18 cellular contexts compared by ENCODE assay signal in genomic region chr5:43428034-43428712, GRCh38. TPM values are rescaled to one million over a fixed set of nuclear protein-coding genes. Genes with fewer than 3 reads are reported as not detected.
DNase-seq lines count a peak whose midpoint lies in the region; ATAC-seq, FAIRE-seq and TF ChIP-seq lines count a peak whose summit lies in the region.
"Had no signal": no experiment of that assay in that cellular context is flagged by ENCODE, and none has a peak within 500 bp of the region (broad histone marks: within the 10 kb centered on the region; RNA-seq: fewer than 3 reads in every experiment).

No MANE protein-coding gene starts in this region.

- H3K27ac ChIP-seq in SJSA1 (0 out of 2 replicates have a peak overlapping the region, but pooled peaks have one; percentile 18), osteoblast (ENCODE audit: low read depth, low read length) (no peak overlapping the region), A673 (ENCODE audit: low read depth, low read length, poor library complexity, severe bottlenecking) (no peak overlapping the region)
- H3K27ac ChIP-seq: C4-2B, tibial artery had no signal

- H4K20me1 ChIP-seq in osteoblast (ENCODE audit: insufficient read depth, low read length), result no peaks in the 10 kb centered on the region

- H3K9me3 ChIP-seq in SJSA1 (replicated peaks), result no peaks in the 10 kb centered on the region
- no peaks in the 10 kb centered on the region for H3K9me3 ChIP-seq in osteoblast (ENCODE audit: low read depth, low read length)
- H3K9me3 ChIP-seq in A673 (ENCODE audit: low read depth, low read length, poor library complexity, severe bottlenecking), result no peaks in the 10 kb centered on the region
- H3K9me3 ChIP-seq: tibial artery had no signal

- CTCF ChIA-PET in A673 (lab: Charles Lee), result no interaction called here

- no peak for ATAC-seq in HG03095 (IDR thresholded peaks at IDR 0.05; ENCODE audit: unreplicated experiment)

- no TSS peak for BruUV-seq in A673 (replicated peaks; lab: Mats Ljungman, UMichigan)

- POLR2A ChIA-PET in A673 (lab: Charles Lee; ENCODE audit: low non-redundant PET), result no interaction called here

- DNase-seq in GM04503 (ENCODE audit: low read depth), result peak; percentile 39
- DNase-seq in SJSA1 (ENCODE audit: low read depth in 1 of 2, low spot score in 2 of 2), result peak in 1 of 2 experiments; percentile 56
- peak; percentile 47 for DNase-seq in fibroblast of gingiva (ENCODE audit: low read depth)
- DNase-seq in osteoblast (ENCODE audit: insufficient read length, low spot score, missing footprints), result peak; percentile 78
- no peak for DNase-seq in A673 (ENCODE audit: low spot score)
- no peak for DNase-seq in activated effector memory CD4-positive, alpha-beta T cell treated with Interleukin-2 at 50 U/mL for 16 hours
- no peak for DNase-seq in GM12891 (ENCODE audit: insufficient read length, low spot score)
- DNase-seq: activated CD4-positive, alpha-beta T cell treated with anti-CD3 and anti-CD28 coated beads for 1 hour; DND-41; foreskin melanocyte; KG1; NCI-H146; NCI-H510A; OCI-M1; stimulated activated CD4-positive, alpha-beta T cell treated with anti-CD3 and anti-CD28 coated beads, Interleukin-2, amount 100 ng/mL, for 48 hours; tibial artery had no signal

- no peaks in the 10 kb centered on the region for H3K79me2 ChIP-seq in osteoblast (ENCODE audit: insufficient read depth, low read length)

- H3K4me1 ChIP-seq in SJSA1 (replicated peaks) (peaks cover 40% of the 10 kb centered on the region), osteoblast (ENCODE audit: insufficient read depth, low read length) (peaks cover 34% of the 10 kb centered on the region), A673 (ENCODE audit: insufficient read depth, low read length, poor library complexity, severe bottlenecking) (peaks cover 7% of the 10 kb centered on the region)

- no peaks in the 10 kb centered on the region for H3K27me3 ChIP-seq in SJSA1 (replicated peaks)
- no peaks in the 10 kb centered on the region for H3K27me3 ChIP-seq in osteoblast (ENCODE audit: insufficient read depth, low read length)
- H3K27me3 ChIP-seq in A673 (replicated peaks; ENCODE audit: insufficient read depth, low read depth, low read length, poor library complexity), result no peaks in the 10 kb centered on the region
- H3K27me3 ChIP-seq: tibial artery had no signal

- peak overlapping the region; percentile 53 for H3K4me2 ChIP-seq in osteoblast (ENCODE audit: insufficient read depth, low read length)

- no peak overlapping the region for H2AFZ ChIP-seq in osteoblast (ENCODE audit: low read length)

- no peaks in the 10 kb centered on the region for H3K36me3 ChIP-seq in SJSA1
- no peaks in the 10 kb centered on the region for H3K36me3 ChIP-seq in osteoblast (ENCODE audit: insufficient read depth, low read length)
- H3K36me3 ChIP-seq in A673 (ENCODE audit: insufficient read depth, low read length, poor library complexity, severe bottlenecking), result no peaks in the 10 kb centered on the region
- H3K36me3 ChIP-seq: tibial artery had no signal

- TF ChIP-seq POLR2A in GM12891 (IDR thresholded peaks at IDR 0.05; ENCODE audit: low read depth, low read length), result no peak

- TF ChIP-seq CTCF in osteoblast (IDR thresholded peaks at IDR 0.05; ENCODE audit: extremely low read depth, low read depth, low read length) (no peak), A673 (conservative IDR thresholded peaks at IDR 0.05; ENCODE audit: low read depth, low read length) (no peak)

- no peak for FAIRE-seq in GM12891 (lab: Jason Lieb, UNC)

- intact Hi-C loops in A673 (cut with micrococcal nuclease; ENCODE audit: unreplicated experiment), result no loop called here

- no peak overlapping the region for H3K4me3 ChIP-seq in SJSA1
- H3K4me3 ChIP-seq in osteoblast (ENCODE audit: insufficient read depth, low read length), result no peak overlapping the region
- H3K4me3 ChIP-seq in A673 (ENCODE audit: low read depth, low read length, poor library complexity, severe bottlenecking), result no peak overlapping the region
- H3K4me3 ChIP-seq: tibial artery had no signal

TF ChIP-seq in GM12891, 5 proteins besides CTCF, POLR2A, EP300 and RAD21:
- TF ChIP-seq POU2F2 (IDR thresholded peaks at IDR 0.05; ENCODE audit: low read depth, low read length), result no peak
- no peak for TF ChIP-seq TAF1 (IDR thresholded peaks at IDR 0.05; ENCODE audit: low read depth, low read length)
- TF ChIP-seq SPI1 (IDR thresholded peaks at IDR 0.05; ENCODE audit: low read depth, low read length), result no peak
- no peak for TF ChIP-seq POLR2AphosphoS5 (IDR thresholded peaks at IDR 0.05; ENCODE audit: low read depth, low read length)
- TF ChIP-seq PAX5 (IDR thresholded peaks at IDR 0.05; ENCODE audit: insufficient read depth, low read length, severe bottlenecking), result no peak
TF ChIP-seq in GM12891: peak in this region for 0.

RNA-seq across cellular contexts. Expression of gene CCL28, which starts 16.0 kb away (rescaled TPM):
- total RNA-seq in SJSA1 (2014; rRNA removed; shearing (Covaris generic)), result 0.18 TPM in 1 of 2 replicates, not detected in the other
- total RNA-seq in osteoblast, result 11.8 and 15.6 TPM in 2 replicates
- 0.32 and 0.57 TPM in 2 replicates for total RNA-seq in A673 (2021)
- polyA plus RNA-seq in GM12891 (2012; ENCODE audit: low read depth, missing spikeins), result 5.1 TPM

RNA-seq across cellular contexts. Expression of gene TMEM267, which starts 55.5 kb away (rescaled TPM):
- total RNA-seq in SJSA1 (2014; rRNA removed; shearing (Covaris generic)), result 16.5 and 19.0 TPM in 2 replicates
- total RNA-seq in osteoblast (17.4 and 18.6 TPM in 2 replicates), A673 (2021) (9.7 and 9.8 TPM in 2 replicates)
- 7.0 TPM for polyA plus RNA-seq in GM12891 (2012; ENCODE audit: low read depth, missing spikeins)

Comparison
In these comparisons a context has a peak if more than half of its experiments do, and no peak if none do; other contexts are left out.
1. DNase-seq: peak in GM04503 (single experiment), fibroblast of gingiva (single experiment) and osteoblast (single experiment); none in A673 (single experiment), activated effector memory CD4-positive, alpha-beta T cell treated with Interleukin-2 at 50 U/mL for 16 hours (single experiment) and GM12891 (single experiment).